2 cellular contexts compared by ENCODE assay signal in genomic region chr16:57596234-57596633, GRCh38.
TF ChIP-seq lines count a peak whose summit lies in the region.

No MANE protein-coding gene starts in this region.

TF ChIP-seq in A549, 52 proteins besides CTCF, POLR2A, EP300 and RAD21:
- peak; percentile 61 for TF ChIP-seq MAFK (IDR thresholded peaks at IDR 0.05; ENCODE audit: partially characterized antibody)

TF ChIP-seq in HepG2, 621 proteins besides CTCF, POLR2A, EP300 and RAD21:
- peak; percentile 72 to 74 for TF ChIP-seq MAFK (conservative IDR thresholded peaks at IDR 0.05 in 1 of 2, IDR thresholded peaks at IDR 0.05 in 1 of 2; ENCODE audit: low read length in 2 of 2)
- TF ChIP-seq MAFF (IDR thresholded peaks at IDR 0.05; ENCODE audit: low read depth, low read length), result peak; percentile 64
